Comparison of ENCODE assay signal across 27 cellular contexts in genomic region chr2:217570394-217570793, GRCh38.
"Had no signal": no experiment of that assay in that cellular context is flagged by ENCODE, and none has a peak within 500 bp of the region (broad histone marks: within the 10 kb centered on the region; RNA-seq: fewer than 3 reads in every experiment).

No MANE protein-coding gene starts in this region.

- H3K36me3 ChIP-seq: stomach, suprapubic skin, thyroid gland, tibial nerve, transverse colon, upper lobe of left lung, upper lobe of right lung, uterus, vagina had no signal

- H3K9me3 ChIP-seq: stomach, suprapubic skin, testis, thoracic aorta, thyroid gland, tibial artery, tibial nerve, transverse colon, upper lobe of left lung, upper lobe of right lung, uterus, vagina had no signal

- ATAC-seq: stimulated activated effector memory CD8-positive, alpha-beta T cell treated with anti-CD3 and anti-CD28 coated beads, Interleukin-12 subunit alpha, Interleukin-12 subunit beta, amount 100 ng/mL, for 72 hours; stimulated activated memory B cell treated with anti-CD40 and anti-IgM and Interleukin-4, amounts not matched to agents 10 μg/mL and 1 μg/mL and 100 μg/mL, for 72 hours; stimulated activated naive B cell treated with anti-CD40 and anti-IgM and Interleukin-4, amounts not matched to agents 10 μg/mL and 1 μg/mL and 100 μg/mL, for 72 hours; stimulated activated naive CD8-positive, alpha-beta T cell treated with anti-CD3 and anti-CD28 coated beads, Interleukin-15, amount 100 ng/mL, for 72 hours; stimulated activated naive CD8-positive, alpha-beta T cell treated with anti-CD3 and anti-CD28 coated beads, Interleukin-15, Interleukin-2, amounts not matched to agents 100 U/mL and 50 U/mL, for 24 hours; upper lobe of right lung had no signal

- DNase-seq: stimulated activated CD4-positive, alpha-beta T cell treated with anti-CD3 and anti-CD28 coated beads, Interleukin-2, amount 100 ng/mL, for 48 hours; stimulated activated CD4-positive, alpha-beta T cell treated with anti-CD3 and anti-CD28 coated beads, Interleukin-4, amount 100 ng/mL, for 1 hour; stimulated activated CD4-positive, alpha-beta T cell treated with anti-CD3 and anti-CD28 coated beads, Interleukin-4, amount 100 ng/mL, for 24 hours; stimulated activated CD4-positive, alpha-beta T cell treated with anti-CD3 and anti-CD28 coated beads, Interleukin-4, amount 100 ng/mL, for 4 hours; stimulated activated CD8-positive, alpha-beta memory T cell treated with anti-CD3 and anti-CD28 coated beads, Interleukin-4, amount 100 ng/mL, for 48 hours; stimulated activated naive B cell treated with anti-CD40 and anti-IgM and Interleukin-4, amounts not matched to agents 10 μg/mL and 1 μg/mL and 100 μg/mL, for 72 hours; stimulated activated naive CD4-positive, alpha-beta T cell; stimulated activated naive CD4-positive, alpha-beta T cell treated with Interleukin-2 at 50 U/mL for 16 hours; stimulated activated naive CD8-positive, alpha-beta T cell treated with anti-CD3 and anti-CD28 coated beads, Interleukin-15, amount 100 ng/mL, for 72 hours; stimulated activated naive CD8-positive, alpha-beta T cell treated with anti-CD3 and anti-CD28 coated beads, Interleukin-15, Interleukin-2, amounts not matched to agents 100 U/mL and 50 U/mL, for 24 hours; stomach; substantia nigra; testis; thyroid gland; tibial artery; transverse colon; trophoblast cell; upper lobe of left lung; upper lobe of right lung; uterus had no signal

- H3K27ac ChIP-seq: stomach, suprapubic skin, testis, thoracic aorta, thyroid gland, tibial artery, tibial nerve, transverse colon, upper lobe of left lung, upper lobe of right lung, uterus, vagina had no signal

- H3K27me3 ChIP-seq: stomach, suprapubic skin, testis, thyroid gland, tibial artery, tibial nerve, transverse colon, upper lobe of left lung, upper lobe of right lung, uterus, vagina had no signal

- FAIRE-seq: urothelium cell line had no signal

- H3K4me3 ChIP-seq: stomach, suprapubic skin, testis, thoracic aorta, thyroid gland, tibial artery, tibial nerve, transverse colon, upper lobe of left lung, upper lobe of right lung, uterus, vagina had no signal

- H3K4me1 ChIP-seq: stomach, testis, thyroid gland, tibial nerve, transverse colon, upper lobe of left lung, upper lobe of right lung, uterus, vagina had no signal
